Comparison of ENCODE assay signal across 8 cellular contexts in the genomic region with DNA sequence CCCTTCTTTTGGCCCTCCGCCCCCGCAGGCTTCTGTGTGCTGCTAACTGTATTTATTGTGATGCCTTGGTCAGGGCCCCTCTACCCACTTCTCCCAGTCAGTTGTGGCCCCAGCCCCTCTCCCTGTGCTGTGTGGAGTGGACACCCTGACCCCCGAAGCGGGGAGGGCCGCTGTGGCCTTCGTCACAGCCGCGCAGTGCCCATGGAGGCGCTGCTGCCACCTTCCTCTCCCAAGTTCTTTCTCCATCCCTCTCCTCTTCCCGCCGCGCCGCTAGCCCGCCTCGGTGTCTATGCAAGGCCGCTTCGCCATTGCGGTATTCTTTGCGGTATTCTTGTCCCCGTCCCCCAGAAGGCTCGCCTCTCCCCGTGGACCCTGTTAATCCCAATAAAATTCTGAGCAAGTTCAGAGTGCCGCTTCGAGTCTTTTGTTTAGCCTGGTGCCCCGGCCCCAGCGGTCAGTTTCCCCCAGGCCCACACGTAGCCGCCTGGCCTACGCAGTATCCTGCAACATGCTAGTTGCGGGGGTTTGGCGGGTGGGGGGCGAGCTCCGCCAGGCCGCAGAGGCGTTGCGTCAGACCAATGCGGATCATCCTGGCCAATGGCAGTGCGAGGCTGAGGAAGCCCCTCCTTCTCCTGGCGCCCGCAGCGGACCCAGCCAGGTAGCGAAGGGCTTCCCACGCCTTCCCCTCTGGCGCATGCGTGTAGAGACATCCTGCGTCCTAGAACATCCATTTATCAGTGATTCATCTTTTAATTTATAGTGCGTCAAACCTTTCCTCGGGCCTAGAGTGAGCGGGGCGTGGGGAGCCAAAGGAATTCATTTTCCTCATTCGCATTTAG. TPM values are rescaled to one million over a fixed set of nuclear protein-coding genes. Genes with fewer than 3 reads are reported as not detected.
A peak's percentile ranks its signal among the peaks of the same experiment; 100 is the strongest.
DNase-seq lines count a peak whose midpoint lies in the region; ATAC-seq and TF ChIP-seq lines count a peak whose summit lies in the region.

No MANE protein-coding gene starts in this region.

- peak overlapping the region; percentile 82 for H3K4me2 ChIP-seq in OCI-LY1 (ENCODE audit: low read length)

- no peaks in the 10 kb centered on the region for H3F3A ChIP-seq in OCI-LY1 (ENCODE audit: insufficient read depth, low read length)

- no peaks in the 10 kb centered on the region for H4K20me1 ChIP-seq in OCI-LY1 (ENCODE audit: insufficient read depth, low read length)

- TF ChIP-seq CTCF in OCI-LY1 (IDR thresholded peaks at IDR 0.05; ENCODE audit: low read length) (no peak), neutrophil (IDR thresholded peaks at IDR 0.05) (no peak)

- no peaks in the 10 kb centered on the region for H3K27me3 ChIP-seq in CD8-positive, alpha-beta memory T cell (ENCODE audit: insufficient read depth, low read length, poor library complexity, severe bottlenecking)
- H3K27me3 ChIP-seq in OCI-LY1 (ENCODE audit: insufficient read depth, low read length) (no peaks in the 10 kb centered on the region), neutrophil (peaks cover 2% of the 10 kb centered on the region)

- no peaks in the 10 kb centered on the region for H3K9me3 ChIP-seq in CD8-positive, alpha-beta memory T cell (ENCODE audit: low read length)
- H3K9me3 ChIP-seq in OCI-LY1 (ENCODE audit: low read length) = no peaks in the 10 kb centered on the region
- H3K9me3 ChIP-seq in neutrophil = no peaks in the 10 kb centered on the region

- no peak overlapping the region for H2AFZ ChIP-seq in OCI-LY1 (ENCODE audit: low read length)

- peak overlapping the region; percentile 80 for H3K27ac ChIP-seq in CD8-positive, alpha-beta memory T cell (ENCODE audit: low read depth, low read length)
- H3K27ac ChIP-seq in OCI-LY1 (ENCODE audit: low read depth, low read length, poor library complexity, severe bottlenecking) = peak overlapping the region; percentile 61
- no peak overlapping the region for H3K27ac ChIP-seq in neutrophil

- intact Hi-C loops in activated naive CD4-positive, alpha-beta T cell treated with anti-CD3 and anti-CD28 coated beads for 36 hours (cut with micrococcal nuclease) = loop anchor here (10.0 kb wide), 2 partner anchors 626 to 1194 kb away; partner anchors contain the start of gene MAGED1

- peaks cover 5 to 54% (median 8%) of the 10 kb centered on the region in 3 donors for H3K36me3 Mint-ChIP-seq in CD8-positive, alpha-beta memory T cell
- H3K36me3 Mint-ChIP-seq in activated naive CD4-positive, alpha-beta T cell treated with anti-CD3 and anti-CD28 coated beads for 36 hours (ENCODE audit: low read depth) = peaks cover 29% of the 10 kb centered on the region

- H3K36me3 ChIP-seq in CD8-positive, alpha-beta memory T cell (ENCODE audit: insufficient read depth, low read length) = peaks cover 22% of the 10 kb centered on the region
- peaks cover 41% of the 10 kb centered on the region for H3K36me3 ChIP-seq in OCI-LY1 (ENCODE audit: insufficient read depth, low read length)
- no peaks in the 10 kb centered on the region for H3K36me3 ChIP-seq in neutrophil

- peak; percentile 65 for ATAC-seq in HG02588 (IDR thresholded peaks at IDR 0.05; ENCODE audit: unreplicated experiment)

- POLR2A ChIA-PET in CD8-positive, alpha-beta memory T cell (lab: Charles Lee) = interaction anchor here (0.5 to 0.8 kb wide), 2 partner anchors 88 to 1321 kb away, joined by 3 read pairs; no protein-coding TSS in a partner anchor

- peaks cover 14% of the 10 kb centered on the region for H3K4me1 ChIP-seq in CD8-positive, alpha-beta memory T cell (ENCODE audit: insufficient read depth, low read length)
- peaks cover 40% of the 10 kb centered on the region for H3K4me1 ChIP-seq in OCI-LY1 (ENCODE audit: insufficient read depth, low read length, severe bottlenecking)
- peaks cover 22% of the 10 kb centered on the region in 2 experiments for H3K4me1 ChIP-seq in neutrophil (ENCODE audit: control insufficient read depth in 1 of 2, insufficient read depth in 1 of 2, low read depth in 1 of 2, low read length in 1 of 2)

- peaks cover 34 to 64% (median 45%) of the 10 kb centered on the region in 3 donors for H3K4me1 Mint-ChIP-seq in CD8-positive, alpha-beta memory T cell
- peaks cover 58% of the 10 kb centered on the region for H3K4me1 Mint-ChIP-seq in activated naive CD4-positive, alpha-beta T cell treated with anti-CD3 and anti-CD28 coated beads for 36 hours (ENCODE audit: low read depth)

- peak overlapping the region; percentile 96 to 100 (median 99) for H3K27ac Mint-ChIP-seq in CD8-positive, alpha-beta memory T cell
- H3K27ac Mint-ChIP-seq in activated naive CD4-positive, alpha-beta T cell treated with anti-CD3 and anti-CD28 coated beads for 36 hours = peak overlapping the region; percentile 93

- in situ Hi-C loops in KBM-7 (cut with MboI; ENCODE audit: low pct_unique_long_range_greater_than_20kb, low sequenced_read_pairs) = no loop called here

- no peaks in the 10 kb centered on the region for H3K79me2 ChIP-seq in OCI-LY1 (ENCODE audit: insufficient read depth, low read length)

- H3K4me3 ChIP-seq in CD8-positive, alpha-beta memory T cell (ENCODE audit: low read length) = peak overlapping the region; percentile 67
- H3K4me3 ChIP-seq in OCI-LY1 (ENCODE audit: low read depth, low read length, poor library complexity, severe bottlenecking) (peak overlapping the region; percentile 63), neutrophil (ENCODE audit: low read depth in 1 of 2, low read length in 1 of 2) (peak overlapping the region; percentile 37 to 38)

- DNase-seq in CD8-positive, alpha-beta memory T cell = peak; percentile 72 to 90 (median 83)
- DNase-seq in activated naive CD4-positive, alpha-beta T cell treated with anti-CD3 and anti-CD28 coated beads for 36 hours = peak; percentile 85
- peak; percentile 77 for DNase-seq in germinal center (ENCODE audit: low spot score)
- DNase-seq in stromal cell of bone marrow (ENCODE audit: low read depth) = peak; percentile 52
- no peak for DNase-seq in KBM-7

- CTCF ChIA-PET in CD8-positive, alpha-beta memory T cell (lab: Charles Lee) = interaction anchor here (1.0 to 2.2 kb wide), 3 partner anchors 15 to 16 kb away, joined by 3 to 8 read pairs (median 7); no protein-coding TSS in a partner anchor
- CTCF ChIA-PET in activated naive CD4-positive, alpha-beta T cell treated with anti-CD3 and anti-CD28 coated beads for 36 hours (lab: Charles Lee) = interaction anchor here (0.6 to 4.1 kb wide), 3 partner anchors 10 to 18 kb away, joined by 3 to 30 read pairs (median 3); no protein-coding TSS in a partner anchor

- peaks cover 0 to 2% (median 0%) of the 10 kb centered on the region in 5 donors for H3K9me3 Mint-ChIP-seq in CD8-positive, alpha-beta memory T cell
- no peaks in the 10 kb centered on the region for H3K9me3 Mint-ChIP-seq in activated naive CD4-positive, alpha-beta T cell treated with anti-CD3 and anti-CD28 coated beads for 36 hours

- H3K4me3 Mint-ChIP-seq in CD8-positive, alpha-beta memory T cell = peak overlapping the region; percentile 89 to 98 (median 93)
- peak overlapping the region; percentile 79 for H3K4me3 Mint-ChIP-seq in activated naive CD4-positive, alpha-beta T cell treated with anti-CD3 and anti-CD28 coated beads for 36 hours

- peaks cover 0 to 18% of the 10 kb centered on the region in 2 donors for H3K27me3 Mint-ChIP-seq in CD8-positive, alpha-beta memory T cell
- no peaks in the 10 kb centered on the region for H3K27me3 Mint-ChIP-seq in activated naive CD4-positive, alpha-beta T cell treated with anti-CD3 and anti-CD28 coated beads for 36 hours (ENCODE audit: low read depth)

- H3K9ac ChIP-seq in OCI-LY1 (ENCODE audit: low read length) = peak overlapping the region; percentile 62; the same call in 1 of the 2 replicates

- no peaks in the 10 kb centered on the region for H3K9me2 ChIP-seq in OCI-LY1 (ENCODE audit: low read depth, low read length)

RNA-seq across cellular contexts. Expression of gene KANTR, which starts 5.6 kb away (rescaled TPM):
- 1 to 10 TPM; 4.6 to 4.8 TPM for total RNA-seq in CD8-positive, alpha-beta memory T cell
- polyA plus RNA-seq in CD8-positive, alpha-beta memory T cell = 1.6 TPM
- 1 to 10 TPM; 7.5 to 9.2 TPM for total RNA-seq in activated naive CD4-positive, alpha-beta T cell treated with anti-CD3 and anti-CD28 coated beads for 36 hours

RNA-seq across cellular contexts. Expression of gene TSPYL2, which starts 6.2 kb away (rescaled TPM):
- total RNA-seq in CD8-positive, alpha-beta memory T cell = 10 to 100 TPM; 38.4 to 47.9 TPM
- polyA plus RNA-seq in CD8-positive, alpha-beta memory T cell = 23.1 TPM
- 10 to 100 TPM; 72.2 to 74.4 TPM for total RNA-seq in activated naive CD4-positive, alpha-beta T cell treated with anti-CD3 and anti-CD28 coated beads for 36 hours

RNA-seq across cellular contexts. Expression of gene GPR173, which starts 39.8 kb away (rescaled TPM):
- not detected for total RNA-seq in CD8-positive, alpha-beta memory T cell
- polyA plus RNA-seq in CD8-positive, alpha-beta memory T cell = not detected
- total RNA-seq in activated naive CD4-positive, alpha-beta T cell treated with anti-CD3 and anti-CD28 coated beads for 36 hours = under 1 TPM in 1 of 2 experiments, not detected in 1; 0.05 TPM
